1 cellular context compared by ENCODE assay signal in the genomic region with DNA sequence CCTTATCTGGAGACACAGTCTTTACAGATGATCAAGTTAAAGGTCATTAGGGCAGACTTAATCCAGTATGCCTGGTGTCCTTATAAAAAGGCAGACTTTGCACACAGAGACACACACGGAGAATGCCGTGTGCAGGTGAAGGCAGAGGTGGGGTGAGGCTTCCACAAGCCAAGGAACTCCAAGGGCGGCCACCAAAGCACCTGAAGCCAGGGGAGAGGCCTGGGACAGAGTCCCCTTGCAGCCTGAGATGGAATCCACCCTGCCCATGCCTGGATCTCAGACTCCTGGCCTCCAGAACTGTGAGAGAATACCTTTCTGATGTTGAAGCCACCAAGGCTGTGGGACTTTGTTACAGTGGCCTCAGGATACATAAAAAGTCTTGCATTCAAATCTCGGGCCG.
TF ChIP-seq lines count a peak whose summit lies in the region.

No MANE protein-coding gene starts in this region.

TF ChIP-seq in GM23338, 12 proteins besides CTCF, POLR2A, EP300 and RAD21 (continued from another document):
- TF ChIP-seq, protein P1, sequence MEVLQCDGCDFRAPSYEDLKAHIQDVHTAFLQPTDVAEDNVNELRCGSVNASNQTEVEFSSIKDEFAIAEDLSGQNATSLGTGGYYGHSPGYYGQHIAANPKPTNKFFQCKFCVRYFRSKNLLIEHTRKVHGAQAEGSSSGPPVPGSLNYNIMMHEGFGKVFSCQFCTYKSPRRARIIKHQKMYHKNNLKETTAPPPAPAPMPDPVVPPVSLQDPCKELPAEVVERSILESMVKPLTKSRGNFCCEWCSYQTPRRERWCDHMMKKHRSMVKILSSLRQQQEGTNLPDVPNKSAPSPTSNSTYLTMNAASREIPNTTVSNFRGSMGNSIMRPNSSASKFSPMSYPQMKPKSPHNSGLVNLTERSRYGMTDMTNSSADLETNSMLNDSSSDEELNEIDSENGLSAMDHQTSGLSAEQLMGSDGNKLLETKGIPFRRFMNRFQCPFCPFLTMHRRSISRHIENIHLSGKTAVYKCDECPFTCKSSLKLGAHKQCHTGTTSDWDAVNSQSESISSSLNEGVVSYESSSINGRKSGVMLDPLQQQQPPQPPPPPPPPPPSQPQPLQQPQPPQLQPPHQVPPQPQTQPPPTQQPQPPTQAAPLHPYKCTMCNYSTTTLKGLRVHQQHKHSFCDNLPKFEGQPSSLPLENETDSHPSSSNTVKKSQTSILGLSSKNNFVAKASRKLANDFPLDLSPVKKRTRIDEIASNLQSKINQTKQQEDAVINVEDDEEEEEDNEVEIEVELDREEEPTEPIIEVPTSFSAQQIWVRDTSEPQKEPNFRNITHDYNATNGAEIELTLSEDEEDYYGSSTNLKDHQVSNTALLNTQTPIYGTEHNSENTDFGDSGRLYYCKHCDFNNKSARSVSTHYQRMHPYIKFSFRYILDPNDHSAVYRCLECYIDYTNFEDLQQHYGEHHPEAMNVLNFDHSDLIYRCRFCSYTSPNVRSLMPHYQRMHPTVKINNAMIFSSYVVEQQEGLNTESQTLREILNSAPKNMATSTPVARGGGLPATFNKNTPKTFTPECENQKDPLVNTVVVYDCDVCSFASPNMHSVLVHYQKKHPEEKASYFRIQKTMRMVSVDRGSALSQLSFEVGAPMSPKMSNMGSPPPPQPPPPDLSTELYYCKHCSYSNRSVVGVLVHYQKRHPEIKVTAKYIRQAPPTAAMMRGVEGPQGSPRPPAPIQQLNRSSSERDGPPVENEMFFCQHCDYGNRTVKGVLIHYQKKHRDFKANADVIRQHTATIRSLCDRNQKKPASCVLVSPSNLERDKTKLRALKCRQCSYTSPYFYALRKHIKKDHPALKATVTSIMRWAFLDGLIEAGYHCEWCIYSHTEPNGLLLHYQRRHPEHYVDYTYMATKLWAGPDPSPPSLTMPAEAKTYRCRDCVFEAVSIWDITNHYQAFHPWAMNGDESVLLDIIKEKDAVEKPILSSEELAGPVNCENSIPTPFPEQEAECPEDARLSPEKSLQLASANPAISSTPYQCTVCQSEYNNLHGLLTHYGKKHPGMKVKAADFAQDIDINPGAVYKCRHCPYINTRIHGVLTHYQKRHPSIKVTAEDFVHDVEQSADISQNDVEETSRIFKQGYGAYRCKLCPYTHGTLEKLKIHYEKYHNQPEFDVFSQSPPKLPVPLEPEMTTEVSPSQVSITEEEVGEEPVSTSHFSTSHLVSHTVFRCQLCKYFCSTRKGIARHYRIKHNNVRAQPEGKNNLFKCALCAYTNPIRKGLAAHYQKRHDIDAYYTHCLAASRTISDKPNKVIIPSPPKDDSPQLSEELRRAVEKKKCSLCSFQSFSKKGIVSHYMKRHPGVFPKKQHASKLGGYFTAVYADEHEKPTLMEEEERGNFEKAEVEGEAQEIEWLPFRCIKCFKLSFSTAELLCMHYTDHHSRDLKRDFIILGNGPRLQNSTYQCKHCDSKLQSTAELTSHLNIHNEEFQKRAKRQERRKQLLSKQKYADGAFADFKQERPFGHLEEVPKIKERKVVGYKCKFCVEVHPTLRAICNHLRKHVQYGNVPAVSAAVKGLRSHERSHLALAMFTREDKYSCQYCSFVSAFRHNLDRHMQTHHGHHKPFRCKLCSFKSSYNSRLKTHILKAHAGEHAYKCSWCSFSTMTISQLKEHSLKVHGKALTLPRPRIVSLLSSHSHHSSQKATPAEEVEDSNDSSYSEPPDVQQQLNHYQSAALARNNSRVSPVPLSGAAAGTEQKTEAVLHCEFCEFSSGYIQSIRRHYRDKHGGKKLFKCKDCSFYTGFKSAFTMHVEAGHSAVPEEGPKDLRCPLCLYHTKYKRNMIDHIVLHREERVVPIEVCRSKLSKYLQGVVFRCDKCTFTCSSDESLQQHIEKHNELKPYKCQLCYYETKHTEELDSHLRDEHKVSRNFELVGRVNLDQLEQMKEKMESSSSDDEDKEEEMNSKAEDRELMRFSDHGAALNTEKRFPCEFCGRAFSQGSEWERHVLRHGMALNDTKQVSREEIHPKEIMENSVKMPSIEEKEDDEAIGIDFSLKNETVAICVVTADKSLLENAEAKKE (CRISPR knock-in tag; IDR thresholded peaks at IDR 0.05), result no peak
- TF ChIP-seq JUNB (IDR thresholded peaks at IDR 0.05; ENCODE audit: unreplicated experiment) (no peak), ETS1 (IDR thresholded peaks at IDR 0.05) (no peak), ZNF331 (CRISPR knock-in tag; IDR thresholded peaks at IDR 0.05; ENCODE audit: low read depth) (no peak)
